19 cellular contexts compared by ENCODE assay signal in genomic region chr3:116064646-116065045, GRCh38.
"Had no signal": no experiment of that assay in that cellular context is flagged by ENCODE, and none has a peak within 500 bp of the region (broad histone marks: within the 10 kb centered on the region; RNA-seq: fewer than 3 reads in every experiment).

No MANE protein-coding gene starts in this region.

- ATAC-seq: activated CD4-positive, alpha-beta T cell treated with anti-CD3 and anti-CD28 coated beads for 36 hours; activated T-cell treated with anti-CD3 and anti-CD28 coated beads, Interleukin-2, amount 50 U/mL, for 4 hours; heart right ventricle; naive thymus-derived CD8-positive, alpha-beta T cell; stimulated activated memory B cell treated with anti-CD40 and anti-IgM and Interleukin-4, amounts not matched to agents 10 μg/mL and 1 μg/mL and 100 μg/mL, for 72 hours; T-helper 17 cell had no signal

- H3K4me3 ChIP-seq: adrenal gland, heart right ventricle, thyroid gland had no signal

- H3K36me3 Mint-ChIP-seq: activated naive CD4-positive, alpha-beta T cell treated with anti-CD3 and anti-CD28 coated beads, Interleukin-2, amount 50 U/mL, for 24 hours; brain; naive thymus-derived CD8-positive, alpha-beta T cell; stimulated activated memory B cell treated with anti-CD40 and anti-IgM and Interleukin-4, amounts not matched to agents 10 μg/mL and 1 μg/mL and 100 μg/mL, for 72 hours had no signal

- H3K36me3 ChIP-seq: adrenal gland, heart right ventricle, thyroid gland had no signal

- H3K79me2 ChIP-seq: parathyroid adenoma had no signal

- H3K9me3 ChIP-seq: adrenal gland, heart right ventricle, thyroid gland had no signal

- H3K4me3 Mint-ChIP-seq: activated CD4-positive, alpha-beta memory T cell treated with anti-CD3 and anti-CD28 coated beads, Interleukin-2, amount 10 ng/mL, durations not matched to agents 7 days and 5 days; activated CD4-positive, alpha-beta T cell treated with anti-CD3 and anti-CD28 coated beads for 36 hours; activated naive CD4-positive, alpha-beta T cell treated with anti-CD3 and anti-CD28 coated beads, Interleukin-2, amount 50 U/mL, for 24 hours; activated T-cell treated with anti-CD3 and anti-CD28 coated beads, Interleukin-2, amount 50 U/mL, for 4 hours; brain; central memory CD8-positive, alpha-beta T cell; naive thymus-derived CD8-positive, alpha-beta T cell; stimulated activated memory B cell treated with anti-CD40 and anti-IgM and Interleukin-4, amounts not matched to agents 10 μg/mL and 1 μg/mL and 100 μg/mL, for 72 hours; T-helper 17 cell had no signal

- FAIRE-seq: frontal cortex had no signal

- H3K4me1 ChIP-seq: heart right ventricle, parathyroid adenoma, thyroid gland had no signal

- H3K27ac Mint-ChIP-seq: activated CD4-positive, alpha-beta memory T cell treated with anti-CD3 and anti-CD28 coated beads, Interleukin-2, amount 10 ng/mL, durations not matched to agents 7 days and 5 days; activated CD4-positive, alpha-beta T cell treated with anti-CD3 and anti-CD28 coated beads for 36 hours; activated naive CD4-positive, alpha-beta T cell treated with anti-CD3 and anti-CD28 coated beads, Interleukin-2, amount 50 U/mL, for 24 hours; brain; naive thymus-derived CD8-positive, alpha-beta T cell; stimulated activated memory B cell treated with anti-CD40 and anti-IgM and Interleukin-4, amounts not matched to agents 10 μg/mL and 1 μg/mL and 100 μg/mL, for 72 hours; T-helper 17 cell had no signal

- H3K9me3 Mint-ChIP-seq: activated CD4-positive, alpha-beta memory T cell treated with anti-CD3 and anti-CD28 coated beads, Interleukin-2, amount 10 ng/mL, durations not matched to agents 7 days and 5 days; activated T-cell treated with anti-CD3 and anti-CD28 coated beads, Interleukin-2, amount 50 U/mL, for 4 hours; brain; stimulated activated memory B cell treated with anti-CD40 and anti-IgM and Interleukin-4, amounts not matched to agents 10 μg/mL and 1 μg/mL and 100 μg/mL, for 72 hours had no signal

- H3K27me3 Mint-ChIP-seq: activated CD4-positive, alpha-beta memory T cell treated with anti-CD3 and anti-CD28 coated beads, Interleukin-2, amount 10 ng/mL, durations not matched to agents 7 days and 5 days; activated CD4-positive, alpha-beta T cell treated with anti-CD3 and anti-CD28 coated beads for 36 hours; activated naive CD4-positive, alpha-beta T cell treated with anti-CD3 and anti-CD28 coated beads, Interleukin-2, amount 50 U/mL, for 24 hours; brain; central memory CD8-positive, alpha-beta T cell; T-helper 17 cell had no signal

- H3K4me1 Mint-ChIP-seq: activated CD4-positive, alpha-beta memory T cell treated with anti-CD3 and anti-CD28 coated beads, Interleukin-2, amount 10 ng/mL, durations not matched to agents 7 days and 5 days; activated CD4-positive, alpha-beta T cell treated with anti-CD3 and anti-CD28 coated beads for 36 hours; activated naive CD4-positive, alpha-beta T cell treated with anti-CD3 and anti-CD28 coated beads, Interleukin-2, amount 50 U/mL, for 24 hours; central memory CD8-positive, alpha-beta T cell; naive thymus-derived CD8-positive, alpha-beta T cell; T-helper 17 cell had no signal

- H3K27me3 ChIP-seq: adrenal gland, heart right ventricle, thyroid gland had no signal

- H3K9ac ChIP-seq: parathyroid adenoma had no signal

- DNase-seq: activated CD4-positive, alpha-beta memory T cell treated with anti-CD3 and anti-CD28 coated beads, Interleukin-2, amount 10 ng/mL, durations not matched to agents 7 days and 5 days; activated CD4-positive, alpha-beta T cell treated with anti-CD3 and anti-CD28 coated beads for 36 hours; activated effector memory CD4-positive, alpha-beta T cell treated with Interleukin-2 at 50 U/mL for 16 hours; activated T-cell treated with anti-CD3 and anti-CD28 coated beads, Interleukin-2, amount 50 U/mL, for 4 hours; adrenal gland; cortex of kidney; effector CD8-positive, alpha-beta T cell; heart right ventricle; naive thymus-derived CD8-positive, alpha-beta T cell; retina; stimulated activated CD4-positive, alpha-beta T cell treated with anti-CD3 and anti-CD28 coated beads, Interleukin-2, amount 100 ng/mL, for 48 hours; T-helper 17 cell; thyroid gland had no signal

- H3K27ac ChIP-seq: adrenal gland, heart right ventricle, parathyroid adenoma, thyroid gland had no signal

- H2AFZ ChIP-seq: parathyroid adenoma had no signal
